In genomic region chr6:110874880-110875547, GRCh38 we compare ENCODE assay signal across 8 cellular contexts. TPM values are rescaled to one million over a fixed set of nuclear protein-coding genes. Genes with fewer than 3 reads are reported as not detected.
DNase-seq lines count a peak whose midpoint lies in the region; ATAC-seq and TF ChIP-seq lines count a peak whose summit lies in the region.

No MANE protein-coding gene starts in this region.

- H3K36me3 Mint-ChIP-seq in CD4-positive, alpha-beta T cell (ENCODE audit: low read depth), result peaks cover 26% of the 10 kb centered on the region
- H3K36me3 Mint-ChIP-seq in nephron (ENCODE audit: low read depth) (no peaks in the 10 kb centered on the region), type B pancreatic cell (no peaks in the 10 kb centered on the region)

- CTCF ChIA-PET in CD4-positive, alpha-beta T cell (lab: Charles Lee), result interaction anchor here (1.5 to 2.1 kb wide), 3 partner anchors 10 to 193 kb away, joined by 5 to 6 read pairs (median 6); partner anchors contain the start of gene CDK19

- peak overlapping the region; percentile 94 for H3K4me2 ChIP-seq in Loucy (ENCODE audit: low read depth, low read length, poor library complexity, severe bottlenecking)

- H3K9me2 ChIP-seq in Loucy (replicated peaks; ENCODE audit: low read depth, low read length), result no peaks in the 10 kb centered on the region

- H3K9ac ChIP-seq in Loucy (ENCODE audit: low read depth, low read length, poor library complexity, severe bottlenecking), result peak overlapping the region; percentile 99

- H3K27ac Mint-ChIP-seq in CD4-positive, alpha-beta T cell, result peak overlapping the region; percentile 99
- H3K27ac Mint-ChIP-seq in nephron (peak overlapping the region; percentile 97 to 99 (median 99)), type B pancreatic cell (peak overlapping the region; percentile 99)

- peaks cover 74% of the 10 kb centered on the region for H3K79me2 ChIP-seq in Loucy (ENCODE audit: insufficient read depth, low read length)

- no peaks in the 10 kb centered on the region for H3K27me3 Mint-ChIP-seq in CD4-positive, alpha-beta T cell
- H3K27me3 Mint-ChIP-seq in nephron (ENCODE audit: low read depth), result no peaks in the 10 kb centered on the region
- H3K27me3 Mint-ChIP-seq in type B pancreatic cell, result peaks cover 2% of the 10 kb centered on the region

- TF ChIP-seq CTCF in CD4-positive, alpha-beta T cell (IDR thresholded peaks at IDR 0.05), result no peak
- no peak for TF ChIP-seq CTCF in Loucy (conservative IDR thresholded peaks at IDR 0.05; ENCODE audit: low read length)
- no peak for TF ChIP-seq CTCF in nephron (IDR thresholded peaks at IDR 0.05; ENCODE audit: unreplicated experiment in 3 of 3)
- no peak for TF ChIP-seq CTCF in type B pancreatic cell (conservative IDR thresholded peaks at IDR 0.05)

- intact Hi-C loops in CD4-positive, alpha-beta T cell (cut with DNase I, micrococcal nuclease), result loop anchor here (1.0 to 10.0 kb wide), 9 partner anchors 58 to 1212 kb away; partner anchors contain the start of genes CDK19 (in 1 of the 2), FAM229B (in 1 of the 2), GTF3C6 (in 1 of the 2) and REV3L (in 1 of the 2)

- H3K27me3 ChIP-seq in CD4-positive, alpha-beta T cell (ENCODE audit: control insufficient read depth, insufficient read depth, low read length), result no peaks in the 10 kb centered on the region
- H3K27me3 ChIP-seq in Loucy (ENCODE audit: insufficient read depth, low read length, poor library complexity, severe bottlenecking), result peaks cover 13% of the 10 kb centered on the region
- H3K27me3 ChIP-seq in esophagus (ENCODE audit: control insufficient read depth in 1 of 2, insufficient read depth in 2 of 2, low read length in 2 of 2), result no peaks in the 10 kb centered on the region

- no peak overlapping the region for H3K4me3 Mint-ChIP-seq in CD4-positive, alpha-beta T cell
- H3K4me3 Mint-ChIP-seq in nephron, result peak overlapping the region; percentile 94 to 96 (median 94)
- peak overlapping the region; percentile 98 for H3K4me3 Mint-ChIP-seq in type B pancreatic cell

- H3F3A ChIP-seq in Loucy (ENCODE audit: low read depth), result no peaks in the 10 kb centered on the region

- WGBS in esophagus, 2 donors, result 0 to 1% methylated on average over 60 of the region's 60 CpGs

- H3K27ac ChIP-seq in CD4-positive, alpha-beta T cell (ENCODE audit: low read depth, low read length), result peak overlapping the region; percentile 91
- H3K27ac ChIP-seq in esophagus (ENCODE audit: low read depth in 2 of 2, low read length in 1 of 2), result peak overlapping the region; percentile 97 to 98

- POLR2A ChIA-PET in CD4-positive, alpha-beta T cell (lab: Charles Lee), result interaction anchor here (0.6 to 9.1 kb wide), 55 partner anchors 10 to 1780 kb away, joined by 3 to 809 read pairs (median 4); partner anchors contain the start of genes AK9, CD164, CDC40 and CDK19

- H3K4me1 Mint-ChIP-seq in CD4-positive, alpha-beta T cell (ENCODE audit: low read depth), result peaks cover 45% of the 10 kb centered on the region
- H3K4me1 Mint-ChIP-seq in nephron (peaks cover 34% of the 10 kb centered on the region), type B pancreatic cell (ENCODE audit: unreplicated experiment) (peaks cover 30% of the 10 kb centered on the region)

- peak in 9 of 10 experiments; percentile 22 to 65 (median 39) for DNase-seq in CD4-positive, alpha-beta T cell
- peak; percentile 81 for DNase-seq in activated CD8-positive, alpha-beta memory T cell treated with anti-CD3 and anti-CD28 coated beads, Interleukin-2, amount 50 U/mL, for 48 hours
- DNase-seq in type B pancreatic cell (ENCODE audit: extremely low spot score, unreplicated experiment), result peak; percentile 73
- DNase-seq in iPS-NIHi7 (ENCODE audit: extremely low spot score), result no peak

- H3K36me3 ChIP-seq in Loucy (ENCODE audit: insufficient read depth, low read length) (no peaks in the 10 kb centered on the region), esophagus (ENCODE audit: control insufficient read depth in 2 of 2, insufficient read depth in 2 of 2, low read length in 1 of 2) (no peaks in the 10 kb centered on the region)

- peak; percentile 21 for ATAC-seq in CD4-positive, alpha-beta T cell (ENCODE audit: poor library complexity)
- ATAC-seq in GM21367 (IDR thresholded peaks at IDR 0.05; ENCODE audit: unreplicated experiment), result peak; percentile 5

- H3K4me1 ChIP-seq in Loucy (ENCODE audit: insufficient read depth, low read length, poor library complexity, severe bottlenecking) (peaks cover 31% of the 10 kb centered on the region), esophagus (ENCODE audit: control insufficient read depth in 2 of 2, insufficient read depth in 2 of 2, low read length in 1 of 2) (no peaks in the 10 kb centered on the region)

- H2AFZ ChIP-seq in Loucy (ENCODE audit: low read length), result no peak overlapping the region

- no peaks in the 10 kb centered on the region for H3K9me3 ChIP-seq in CD4-positive, alpha-beta T cell (ENCODE audit: control insufficient read depth, low read length)
- H3K9me3 ChIP-seq in Loucy (ENCODE audit: insufficient read depth, low read depth, low read length) (no peaks in the 10 kb centered on the region), esophagus (ENCODE audit: control insufficient read depth in 2 of 2, insufficient read depth in 1 of 2, low read depth in 1 of 2, low read length in 1 of 2) (no peaks in the 10 kb centered on the region)

- no peaks in the 10 kb centered on the region for H3K9me3 Mint-ChIP-seq in CD4-positive, alpha-beta T cell
- no peaks in the 10 kb centered on the region for H3K9me3 Mint-ChIP-seq in nephron
- H3K9me3 Mint-ChIP-seq in type B pancreatic cell, result no peaks in the 10 kb centered on the region

- peak overlapping the region; percentile 83 for H3K4me3 ChIP-seq in Loucy (ENCODE audit: low read length, poor library complexity, severe bottlenecking)
- peak overlapping the region; percentile 93 to 100 for H3K4me3 ChIP-seq in esophagus (ENCODE audit: low read depth in 1 of 2, low read length in 2 of 2)

- H4K20me1 ChIP-seq in Loucy (ENCODE audit: insufficient read depth, low read length, poor library complexity, severe bottlenecking), result peaks cover 53% of the 10 kb centered on the region

RNA-seq across cellular contexts. Expression of gene AMD1, which starts 0.4 kb away (rescaled TPM):
- 100 to 1,000 TPM; 165 to 174 TPM for total RNA-seq in CD4-positive, alpha-beta T cell
- 10 to 100 TPM; 23.1 to 52.4 TPM for polyA plus RNA-seq in esophagus
- total RNA-seq in type B pancreatic cell (ENCODE audit: low replicate concordance), result 58.8 and 84.3 TPM in 2 replicates

RNA-seq across cellular contexts. Expression of gene CDK19, which starts 59.7 kb away (rescaled TPM):
- 1 to 10 TPM; 6.4 to 8.3 TPM for total RNA-seq in CD4-positive, alpha-beta T cell
- 1 to 10 TPM; 5.5 to 6.6 TPM for polyA plus RNA-seq in esophagus
- 17.9 and 27.2 TPM in 2 replicates for total RNA-seq in type B pancreatic cell (ENCODE audit: low replicate concordance)
